25 cellular contexts compared by ENCODE assay signal in the genomic region with DNA sequence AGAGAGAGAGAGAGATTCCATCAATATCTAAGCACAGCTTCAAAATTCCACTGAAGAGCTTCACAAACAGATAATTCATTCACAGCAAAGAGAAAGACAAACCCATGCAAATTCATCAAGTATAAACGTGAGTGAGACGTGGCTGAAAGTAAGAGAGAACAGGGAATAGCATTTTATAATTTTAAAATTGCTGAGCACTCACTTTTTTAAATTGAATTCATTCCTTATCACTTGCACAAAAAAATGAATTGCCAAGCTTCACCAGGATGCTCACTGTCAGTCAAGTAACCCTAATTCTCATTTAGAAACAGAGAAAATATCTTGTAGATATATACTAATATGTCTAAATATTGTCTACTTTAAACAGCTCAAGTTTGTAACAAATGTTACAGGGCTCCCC. TPM values are rescaled to one million over a fixed set of nuclear protein-coding genes. Genes with fewer than 3 reads are reported as not detected.
"Had no signal": no experiment of that assay in that cellular context is flagged by ENCODE, and none has a peak within 500 bp of the region (broad histone marks: within the 10 kb centered on the region; RNA-seq: fewer than 3 reads in every experiment).

No MANE protein-coding gene starts in this region.

- H3K4me1 ChIP-seq: gastrocnemius medialis, heart right ventricle, left lung, lower lobe of right lung had no signal

- FAIRE-seq: colon, endothelial cell of umbilical vein, islet of Langerhans, keratinocyte had no signal

- H3K27ac ChIP-seq: coronary artery, dorsolateral prefrontal cortex, esophagus muscularis mucosa, gastrocnemius medialis, heart right ventricle, left lung, lower lobe of right lung had no signal

- H3K27me3 ChIP-seq: esophagus muscularis mucosa, gastrocnemius medialis, left lung had no signal

- H3K4me3 ChIP-seq: coronary artery, dorsolateral prefrontal cortex, esophagus muscularis mucosa, gastrocnemius medialis, heart right ventricle, left lung, lower lobe of right lung had no signal

- H3K9me3 ChIP-seq: esophagus muscularis mucosa, gastrocnemius medialis, heart right ventricle, left lung, lower lobe of right lung had no signal

- ATAC-seq: gastrocnemius medialis, heart right ventricle, left cardiac atrium, left lung, left ventricle myocardium superior, lower lobe of right lung had no signal

- H3K36me3 ChIP-seq: esophagus muscularis mucosa, gastrocnemius medialis, heart right ventricle, left lung, lower lobe of right lung had no signal

- DNase-seq: dermis blood vessel endothelial cell; dorsolateral prefrontal cortex; effector CD4-positive, alpha-beta T cell; effector memory CD4-positive, alpha-beta T cell; foreskin fibroblast; foreskin melanocyte; gastrocnemius medialis; glutamatergic neuron; head of caudate nucleus; heart right ventricle; hippocampal formation; left cardiac atrium; left lung; left ventricle myocardium superior; lower lobe of right lung; mesenchymal stem cell; midbrain had no signal

RNA-seq across cellular contexts. Expression of a gene that starts 40.5 kb away (rescaled TPM):
- total RNA-seq: dermis blood vessel endothelial cell, endothelial cell of umbilical vein, glomerular endothelial cell, left ventricle myocardium superior, lung microvascular endothelial cell had no signal
- polyA plus RNA-seq: endothelial cell of umbilical vein, heart right ventricle, keratinocyte had no signal
